ENCODE assay signal across 10 cellular contexts in the genomic region with DNA sequence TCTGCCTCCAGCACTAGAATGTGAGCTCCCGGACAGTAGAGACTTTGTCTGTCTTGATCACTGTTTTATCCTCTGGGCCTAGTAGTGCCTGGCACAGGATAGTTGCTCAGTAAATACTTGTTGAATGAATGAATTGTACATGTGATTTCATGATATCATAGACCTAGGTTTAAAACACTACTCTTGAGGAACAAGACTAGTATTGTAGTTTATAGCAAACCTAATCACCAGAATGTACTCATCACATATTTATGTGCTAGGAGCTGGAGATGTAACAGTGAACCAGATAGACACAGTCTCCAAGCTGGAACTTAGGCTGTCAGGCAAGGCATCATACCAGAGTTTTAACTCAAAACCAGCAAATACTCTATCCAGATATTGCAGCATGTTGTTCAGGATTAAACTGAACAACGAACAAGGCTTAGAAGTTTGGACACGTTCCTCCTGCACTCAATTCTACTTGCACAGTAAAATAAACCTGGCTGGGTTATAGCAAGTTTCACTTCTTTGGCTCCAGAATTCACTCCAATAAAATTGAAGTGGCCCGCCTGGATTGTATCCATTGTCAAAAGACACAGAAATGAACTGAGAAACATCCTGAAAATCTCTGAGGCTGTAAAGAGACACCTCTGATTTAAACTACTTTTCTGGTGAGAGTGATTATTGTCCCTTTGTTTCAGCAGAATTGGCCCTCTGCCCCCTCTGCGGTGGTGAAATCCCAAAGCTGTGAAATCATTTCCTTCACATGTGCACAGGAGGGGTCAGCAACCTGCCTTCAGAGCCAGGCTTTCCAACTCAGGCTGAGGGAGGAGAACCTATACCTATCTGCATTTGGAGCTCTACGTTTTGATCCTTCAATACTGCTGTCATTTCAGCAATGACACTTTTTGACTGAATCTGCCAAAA. TPM values are rescaled to one million over a fixed set of nuclear protein-coding genes. Genes with fewer than 3 reads are reported as not detected.
DNase-seq lines count a peak whose midpoint lies in the region; ATAC-seq and TF ChIP-seq lines count a peak whose summit lies in the region.
"Had no signal": no experiment of that assay in that cellular context is flagged by ENCODE, and none has a peak within 500 bp of the region (broad histone marks: within the 10 kb centered on the region; RNA-seq: fewer than 3 reads in every experiment).

No MANE protein-coding gene starts in this region.

- peaks cover 0 to 1% (median 0%) of the 10 kb centered on the region in 8 donors for H3K9me3 Mint-ChIP-seq in CD4-positive, alpha-beta memory T cell

- H3K4me3 Mint-ChIP-seq in CD4-positive, alpha-beta memory T cell = no peak overlapping the region

- intact Hi-C loops in CD4-positive, alpha-beta memory T cell (cut with micrococcal nuclease) = no loop called here
- intact Hi-C loops in head of caudate nucleus (cut with DNase I) = no loop called here

- peaks cover 79% of the 10 kb centered on the region for H3K4me1 ChIP-seq in CD4-positive, alpha-beta memory T cell (ENCODE audit: insufficient read depth, low read length)
- peaks cover 6% of the 10 kb centered on the region; the same call in 1 of the 2 replicates for H3K4me1 ChIP-seq in SJCRH30

- POLR2A ChIA-PET in CD4-positive, alpha-beta memory T cell (lab: Charles Lee; ENCODE audit: partially characterized antibody) = interaction anchor here (5.8 kb wide), 1 partner anchor 22 kb away, joined by 40 read pairs; a partner anchor contains a TSS

- H3K27ac Mint-ChIP-seq in CD4-positive, alpha-beta memory T cell = peak overlapping the region in 4 of 7 donors; percentile 9 to 84 (median 57)

- H3K4me1 Mint-ChIP-seq in CD4-positive, alpha-beta memory T cell = peaks cover 50 to 84% (median 74%) of the 10 kb centered on the region in 4 donors

- H3K36me3 ChIP-seq in CD4-positive, alpha-beta memory T cell (ENCODE audit: insufficient read depth, low read length) = no peaks in the 10 kb centered on the region
- H3K36me3 ChIP-seq in SJCRH30 = no peaks in the 10 kb centered on the region

- CTCF ChIA-PET in CD4-positive, alpha-beta memory T cell (lab: Charles Lee; ENCODE audit: partially characterized antibody) = interaction anchor here (2.6 to 9.3 kb wide), 2 partner anchors 10 to 21 kb away, joined by 17 to 77 read pairs; a partner anchor contains a TSS

- no peaks in the 10 kb centered on the region for H3K27me3 Mint-ChIP-seq in CD4-positive, alpha-beta memory T cell

- H3K9me3 ChIP-seq in CD4-positive, alpha-beta memory T cell (ENCODE audit: control insufficient read depth in 1 of 2, low read length in 2 of 2) = no peaks in the 10 kb centered on the region
- no peaks in the 10 kb centered on the region for H3K9me3 ChIP-seq in SJCRH30 (replicated peaks)

- DNase-seq in CD4-positive, alpha-beta memory T cell = no peak
- DNase-seq in SJCRH30 = peak; percentile 20 to 31
- DNase-seq in fibroblast of pulmonary artery (ENCODE audit: low read depth) = peak; percentile 79
- no peak for DNase-seq in omental fat pad (ENCODE audit: low spot score)
- no peak for DNase-seq in head of caudate nucleus
- DNase-seq in islet precursor cell = no peak
- DNase-seq in NOMO-1 treated with dmso at 0.1 percent for 144 hours (lab: John Stamatoyannopoulos, UW; ENCODE audit: unreplicated experiment) = no peak
- DNase-seq in SIG-M5 (lab: John Stamatoyannopoulos, UW) = no peak
- DNase-seq: NCI-H1930 had no signal

- no peak overlapping the region for H3K27ac ChIP-seq in CD4-positive, alpha-beta memory T cell (ENCODE audit: low read depth, low read length)
- H3K27ac ChIP-seq in SJCRH30 = peak overlapping the region; percentile 39; the same call in 1 of the 2 replicates

- H3K4me3 ChIP-seq in CD4-positive, alpha-beta memory T cell (ENCODE audit: low read length in 2 of 2) = no peak overlapping the region
- H3K4me3 ChIP-seq in SJCRH30 (no peak overlapping the region), fibroblast of pulmonary artery (replicated peaks; ENCODE audit: low read depth, low read length) (no peak overlapping the region)

- H3K36me3 Mint-ChIP-seq in CD4-positive, alpha-beta memory T cell = peaks cover 0 to 2% of the 10 kb centered on the region in 2 donors
- H3K36me3 Mint-ChIP-seq: activated naive CD4-positive, alpha-beta T cell treated with anti-CD3 and anti-CD28 coated beads, Interleukin-2, amount 50 U/mL, for 72 hours had no signal

- no peaks in the 10 kb centered on the region for H3K27me3 ChIP-seq in CD4-positive, alpha-beta memory T cell (ENCODE audit: insufficient read depth, low read length)
- H3K27me3 ChIP-seq in SJCRH30 = no peaks in the 10 kb centered on the region

- peak; percentile 50 for ATAC-seq in omental fat pad (ENCODE audit: low FRiP score)

- TF ChIP-seq CTCF in fibroblast of pulmonary artery (IDR thresholded peaks at IDR 0.05; ENCODE audit: low read length, missing control alignments) (no peak), omental fat pad (IDR thresholded peaks at IDR 0.05) (no peak)

RNA-seq across cellular contexts. Expression of a gene that starts 23.2 kb away (rescaled TPM):
- total RNA-seq in CD4-positive, alpha-beta memory T cell = 10 to 100 TPM; 14.9 to 15.6 TPM
- polyA plus RNA-seq in CD4-positive, alpha-beta memory T cell = 1 to 10 TPM; 3.2 to 5.6 TPM
- 0.03 TPM in 1 of 2 replicates, not detected in the other for total RNA-seq in SJCRH30 (2014; rRNA removed; shearing (Covaris generic))
- 10 to 100 TPM in 3 of 4 donors, 1 to 10 TPM in 1; 4.7 to 22.5 (median 14.8) TPM for total RNA-seq in omental fat pad

RNA-seq across cellular contexts. Expression of a gene that starts 35.0 kb away (rescaled TPM):
- total RNA-seq in CD4-positive, alpha-beta memory T cell = 10 to 100 TPM; 60.0 to 63.9 TPM
- polyA plus RNA-seq in CD4-positive, alpha-beta memory T cell = 10 to 100 TPM; 30.4 to 41.4 TPM
- total RNA-seq in SJCRH30 (2014; rRNA removed; shearing (Covaris generic)) = 91.0 and 97.8 TPM in 2 replicates
- total RNA-seq in omental fat pad = 100 to 1,000 TPM in 1 of 4 donors, 10 to 100 TPM in 3; 29.8 to 125 (median 35.9) TPM

Comparison
In these comparisons a context has a peak if more than half of its experiments do, and no peak if none do; other contexts are left out.
1. DNase-seq: peak in SJCRH30 (2 of 2) and fibroblast of pulmonary artery (single experiment); none in CD4-positive, alpha-beta memory T cell (0 of 5), omental fat pad (single experiment), head of caudate nucleus (0 of 42), islet precursor cell (single experiment), NOMO-1 treated with dmso at 0.1 percent for 144 hours (single experiment) and SIG-M5 (single experiment).